In genomic region chr1:51296379-51297357, GRCh38 we compare ENCODE assay signal across 8 cellular contexts. TPM values are rescaled to one million over a fixed set of nuclear protein-coding genes. Genes with fewer than 3 reads are reported as not detected.
DNase-seq lines count a peak whose midpoint lies in the region; ATAC-seq and TF ChIP-seq lines count a peak whose summit lies in the region.

No MANE protein-coding gene starts in this region.

- peak; percentile 94 for TF ChIP-seq CTCF in lower lobe of right lung (IDR thresholded peaks at IDR 0.05)

- ATAC-seq in HG03378 (IDR thresholded peaks at IDR 0.05; ENCODE audit: unreplicated experiment) (peak; percentile 45), lower lobe of right lung (peak; percentile 91 to 92)

- peak; percentile 59 for DNase-seq in SIG-M5 treated with dmso at 0.1 percent for 504 hours (lab: John Stamatoyannopoulos, UW; ENCODE audit: unreplicated experiment)
- no peak for DNase-seq in SIG-M5 (lab: John Stamatoyannopoulos, UW)
- DNase-seq in NCI-H524 treated with DMSO at 0.1 percent for 48 hours (lab: John Stamatoyannopoulos, UW): peak; percentile 10
- DNase-seq in activated CD4-positive, alpha-beta T cell treated with anti-CD3 and anti-CD28 coated beads, Interleukin-2, amount 50 U/mL, for 1 hour: peak; percentile 65
- peak; percentile 84 for DNase-seq in dermis blood vessel endothelial cell
- DNase-seq in lower lobe of right lung: peak; percentile 87
- DNase-seq in stimulated activated CD4-positive, alpha-beta T cell treated with anti-CD3 and anti-CD28 coated beads, Interleukin-4, amount 100 ng/mL, for 48 hours (ENCODE audit: low read depth in 2 of 2): peak; percentile 73 to 80

- no peaks in the 10 kb centered on the region for H3K9me3 ChIP-seq in lower lobe of right lung

- no peaks in the 10 kb centered on the region for H3K36me3 ChIP-seq in lower lobe of right lung

- H3K4me1 ChIP-seq in lower lobe of right lung: peaks cover 17% of the 10 kb centered on the region

- H3K27me3 ChIP-seq in lower lobe of right lung (ENCODE audit: low read depth): no peaks in the 10 kb centered on the region

- intact Hi-C loops in lower lobe of right lung (cut with DNase I): no loop called here

- peak overlapping the region; percentile 57 for H3K4me3 ChIP-seq in lower lobe of right lung

- H3K27ac ChIP-seq in lower lobe of right lung: no peak overlapping the region

RNA-seq across cellular contexts. Expression of gene TTC39A, which starts 33.7 kb away (rescaled TPM):
- total RNA-seq in dermis blood vessel endothelial cell (2.9 and 4.1 TPM in 2 replicates), lower lobe of right lung (34.9 TPM)
